Comparison of ENCODE assay signal across 1 cellular context in genomic region chr11:65134240-65134951, GRCh38.
A peak's percentile ranks its signal among the peaks of the same experiment; 100 is the strongest.
TF ChIP-seq lines count a peak whose summit lies in the region.

TSS of gene SYVN1 (minus strand) at chr11:65134519. CDS start at chr11:65133601, 918 bp downstream.

TF ChIP-seq in HepG2, 621 proteins besides CTCF, POLR2A, EP300 and RAD21 (continued from another document and continues in another):
- TF ChIP-seq, protein P1, sequence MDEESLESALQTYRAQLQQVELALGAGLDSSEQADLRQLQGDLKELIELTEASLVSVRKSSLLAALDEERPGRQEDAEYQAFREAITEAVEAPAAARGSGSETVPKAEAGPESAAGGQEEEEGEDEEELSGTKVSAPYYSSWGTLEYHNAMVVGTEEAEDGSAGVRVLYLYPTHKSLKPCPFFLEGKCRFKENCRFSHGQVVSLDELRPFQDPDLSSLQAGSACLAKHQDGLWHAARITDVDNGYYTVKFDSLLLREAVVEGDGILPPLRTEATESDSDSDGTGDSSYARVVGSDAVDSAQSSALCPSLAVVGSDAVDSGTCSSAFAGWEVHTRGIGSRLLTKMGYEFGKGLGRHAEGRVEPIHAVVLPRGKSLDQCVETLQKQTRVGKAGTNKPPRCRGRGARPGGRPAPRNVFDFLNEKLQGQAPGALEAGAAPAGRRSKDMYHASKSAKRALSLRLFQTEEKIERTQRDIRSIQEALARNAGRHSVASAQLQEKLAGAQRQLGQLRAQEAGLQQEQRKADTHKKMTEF (CRISPR knock-in tag; IDR thresholded peaks at IDR 0.05): peak; percentile 40; the same call in 1 of the 2 replicates
- TF ChIP-seq POGZ (CRISPR knock-in tag; IDR thresholded peaks at IDR 0.05) (peak; percentile 67; the same call in 1 of the 2 replicates), PLSCR1 (CRISPR knock-in tag; IDR thresholded peaks at IDR 0.05; ENCODE audit: borderline replicate concordance) (no peak), KLF6 (CRISPR knock-in tag; IDR thresholded peaks at IDR 0.05) (no peak), PREB (CRISPR knock-in tag; IDR thresholded peaks at IDR 0.05) (no peak), TBX2 (CRISPR knock-in tag; IDR thresholded peaks at IDR 0.05; ENCODE audit: borderline replicate concordance) (peak; percentile 62; the same call in 1 of the 2 replicates), ZNF331 (CRISPR knock-in tag; IDR thresholded peaks at IDR 0.05) (0 out of 2 replicates have a peak, but pooled peaks have one; percentile 44), ZNF138 (CRISPR knock-in tag; IDR thresholded peaks at IDR 0.05; ENCODE audit: low read depth) (0 out of 2 replicates have a peak, but pooled peaks have one; percentile 73), RFX3 (CRISPR knock-in tag; IDR thresholded peaks at IDR 0.05) (no peak), ZNF644 (CRISPR knock-in tag; IDR thresholded peaks at IDR 0.05; ENCODE audit: low read depth) (no peak), BRD4 (CRISPR knock-in tag; IDR thresholded peaks at IDR 0.05) (peak; percentile 69), ZNF260 (CRISPR knock-in tag; IDR thresholded peaks at IDR 0.05; ENCODE audit: borderline replicate concordance, low read depth) (no peak), NFIC (IDR thresholded peaks at IDR 0.05; ENCODE audit: low read length) (peak; percentile 23; the same call in 1 of the 2 replicates), ZNF660 (CRISPR knock-in tag; IDR thresholded peaks at IDR 0.05; ENCODE audit: borderline replicate concordance, low read depth) (no peak), CCDC6 (CRISPR knock-in tag; IDR thresholded peaks at IDR 0.05) (peak; percentile 66), SOX5 (CRISPR knock-in tag; IDR thresholded peaks at IDR 0.05; ENCODE audit: borderline replicate concordance) (no peak; the same call in 1 of the 2 replicates), IRF9 (CRISPR knock-in tag; IDR thresholded peaks at IDR 0.05; ENCODE audit: borderline replicate concordance) (peak; percentile 64), ZNF784 (CRISPR knock-in tag; IDR thresholded peaks at IDR 0.05; ENCODE audit: borderline replicate concordance) (peak; percentile 59; the same call in 1 of the 2 replicates), ZNF841 (CRISPR knock-in tag; IDR thresholded peaks at IDR 0.05; ENCODE audit: borderline replicate concordance) (no peak), ERF (CRISPR knock-in tag; IDR thresholded peaks at IDR 0.05) (peak; percentile 85), ZNF598 (CRISPR knock-in tag; IDR thresholded peaks at IDR 0.05; ENCODE audit: borderline replicate concordance) (peak; percentile 72; the same call in 1 of the 2 replicates), NR2F2 (IDR thresholded peaks at IDR 0.05; ENCODE audit: borderline replicate concordance, low read depth) (peak; percentile 53; the same call in 1 of the 2 replicates), BCL6 (CRISPR knock-in tag; IDR thresholded peaks at IDR 0.05) (peak; percentile 30), POLR2AphosphoS5 (IDR thresholded peaks at IDR 0.05; ENCODE audit: low read depth, low read length) (peak; percentile 86), PAWR (CRISPR knock-in tag; IDR thresholded peaks at IDR 0.05; ENCODE audit: borderline replicate concordance) (0 out of 2 replicates have a peak, but pooled peaks have one; percentile 62), ZFX (CRISPR knock-in tag; IDR thresholded peaks at IDR 0.05; ENCODE audit: low read depth) (peak; percentile 77), ZNF552 (CRISPR knock-in tag; IDR thresholded peaks at IDR 0.05; ENCODE audit: borderline replicate concordance) (peak; percentile 75; the same call in 1 of the 2 replicates), EED (CRISPR knock-in tag; IDR thresholded peaks at IDR 0.05) (no peak; the same call in none of the 2 replicates), KDM5B (CRISPR knock-in tag; IDR thresholded peaks at IDR 0.05; ENCODE audit: borderline replicate concordance) (peak; percentile 90), GLI4 (CRISPR knock-in tag; IDR thresholded peaks at IDR 0.05; ENCODE audit: borderline replicate concordance) (no peak; the same call in 1 of the 2 replicates), HDAC2 (CRISPR knock-in tag; IDR thresholded peaks at IDR 0.05) (peak; percentile 49; the same call in 1 of the 2 replicates), DNMT3B (CRISPR knock-in tag; conservative IDR thresholded peaks at IDR 0.05) (peak; percentile 64), ZC3H13 (CRISPR knock-in tag; IDR thresholded peaks at IDR 0.05) (peak; percentile 58; the same call in 1 of the 2 replicates), THAP9 (CRISPR knock-in tag; IDR thresholded peaks at IDR 0.05; ENCODE audit: borderline replicate concordance) (peak; percentile 78), SYNCRIP (IDR thresholded peaks at IDR 0.05; ENCODE audit: insufficient read depth, low read depth, low read length) (no peak), KAT8 (CRISPR knock-in tag; IDR thresholded peaks at IDR 0.05) (peak; percentile 87), GPBP1L1 (CRISPR knock-in tag; IDR thresholded peaks at IDR 0.05) (no peak), PAX8 (CRISPR knock-in tag; IDR thresholded peaks at IDR 0.05; ENCODE audit: borderline replicate concordance) (peak; percentile 88; the same call in 1 of the 2 replicates), ZNF776 (CRISPR knock-in tag; IDR thresholded peaks at IDR 0.05) (no peak), FOSL1 (CRISPR knock-in tag; IDR thresholded peaks at IDR 0.05; ENCODE audit: borderline replicate concordance) (no peak), JUNB (CRISPR knock-in tag; IDR thresholded peaks at IDR 0.05; ENCODE audit: borderline replicate concordance) (no peak), CREB1 (IDR thresholded peaks at IDR 0.05) (peak; percentile 82), CREB1 (CRISPR knock-in tag; IDR thresholded peaks at IDR 0.05) (peak; percentile 93), KDM6A (CRISPR knock-in tag; IDR thresholded peaks at IDR 0.05; ENCODE audit: low read depth) (peak; percentile 25; the same call in 1 of the 2 replicates), AHR (CRISPR knock-in tag; IDR thresholded peaks at IDR 0.05) (no peak; the same call in 1 of the 2 replicates), ZNF891 (CRISPR knock-in tag; IDR thresholded peaks at IDR 0.05) (no peak; the same call in 1 of the 2 replicates), CBX2 (IDR thresholded peaks at IDR 0.05; ENCODE audit: low read depth, low read length) (no peak), CBX2 (CRISPR knock-in tag; IDR thresholded peaks at IDR 0.05; ENCODE audit: low read depth) (no peak)
- TF ChIP-seq, protein P2, sequence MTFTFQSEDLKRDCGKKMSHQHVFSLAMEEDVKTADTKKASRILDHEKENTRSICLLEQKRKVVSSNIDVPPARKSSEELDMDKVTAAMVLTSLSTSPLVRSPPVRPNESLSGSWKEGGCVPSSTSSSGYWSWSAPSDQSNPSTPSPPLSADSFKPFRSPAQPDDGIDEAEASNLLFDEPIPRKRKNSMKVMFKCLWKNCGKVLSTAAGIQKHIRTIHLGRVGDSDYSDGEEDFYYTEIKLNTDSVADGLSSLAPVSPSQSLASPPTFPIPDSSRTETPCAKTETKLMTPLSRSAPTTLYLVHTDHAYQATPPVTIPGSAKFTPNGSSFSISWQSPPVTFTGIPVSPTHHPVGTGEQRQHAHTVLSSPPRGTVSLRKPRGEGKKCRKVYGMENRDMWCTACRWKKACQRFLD (CRISPR knock-in tag; IDR thresholded peaks at IDR 0.05; ENCODE audit: borderline replicate concordance): peak; percentile 25; the same call in 1 of the 2 replicates
- TF ChIP-seq, protein P3, sequence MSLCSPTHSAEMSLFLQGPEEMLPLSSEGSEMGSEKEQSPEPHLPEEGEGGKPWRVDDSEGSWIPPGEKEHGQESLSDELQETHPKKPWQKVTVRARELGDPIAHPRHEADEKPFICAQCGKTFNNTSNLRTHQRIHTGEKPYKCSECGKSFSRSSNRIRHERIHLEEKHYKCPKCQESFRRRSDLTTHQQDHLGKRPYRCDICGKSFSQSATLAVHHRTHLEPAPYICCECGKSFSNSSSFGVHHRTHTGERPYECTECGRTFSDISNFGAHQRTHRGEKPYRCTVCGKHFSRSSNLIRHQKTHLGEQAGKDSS (CRISPR knock-in tag; IDR thresholded peaks at IDR 0.05; ENCODE audit: borderline replicate concordance, low read depth): peak; percentile 89; the same call in 1 of the 2 replicates
- TF ChIP-seq, protein P4, sequence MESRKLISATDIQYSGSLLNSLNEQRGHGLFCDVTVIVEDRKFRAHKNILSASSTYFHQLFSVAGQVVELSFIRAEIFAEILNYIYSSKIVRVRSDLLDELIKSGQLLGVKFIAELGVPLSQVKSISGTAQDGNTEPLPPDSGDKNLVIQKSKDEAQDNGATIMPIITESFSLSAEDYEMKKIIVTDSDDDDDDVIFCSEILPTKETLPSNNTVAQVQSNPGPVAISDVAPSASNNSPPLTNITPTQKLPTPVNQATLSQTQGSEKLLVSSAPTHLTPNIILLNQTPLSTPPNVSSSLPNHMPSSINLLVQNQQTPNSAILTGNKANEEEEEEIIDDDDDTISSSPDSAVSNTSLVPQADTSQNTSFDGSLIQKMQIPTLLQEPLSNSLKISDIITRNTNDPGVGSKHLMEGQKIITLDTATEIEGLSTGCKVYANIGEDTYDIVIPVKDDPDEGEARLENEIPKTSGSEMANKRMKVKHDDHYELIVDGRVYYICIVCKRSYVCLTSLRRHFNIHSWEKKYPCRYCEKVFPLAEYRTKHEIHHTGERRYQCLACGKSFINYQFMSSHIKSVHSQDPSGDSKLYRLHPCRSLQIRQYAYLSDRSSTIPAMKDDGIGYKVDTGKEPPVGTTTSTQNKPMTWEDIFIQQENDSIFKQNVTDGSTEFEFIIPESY (CRISPR knock-in tag; IDR thresholded peaks at IDR 0.05): peak; percentile 22; the same call in 1 of the 2 replicates
- TF ChIP-seq, protein P5, sequence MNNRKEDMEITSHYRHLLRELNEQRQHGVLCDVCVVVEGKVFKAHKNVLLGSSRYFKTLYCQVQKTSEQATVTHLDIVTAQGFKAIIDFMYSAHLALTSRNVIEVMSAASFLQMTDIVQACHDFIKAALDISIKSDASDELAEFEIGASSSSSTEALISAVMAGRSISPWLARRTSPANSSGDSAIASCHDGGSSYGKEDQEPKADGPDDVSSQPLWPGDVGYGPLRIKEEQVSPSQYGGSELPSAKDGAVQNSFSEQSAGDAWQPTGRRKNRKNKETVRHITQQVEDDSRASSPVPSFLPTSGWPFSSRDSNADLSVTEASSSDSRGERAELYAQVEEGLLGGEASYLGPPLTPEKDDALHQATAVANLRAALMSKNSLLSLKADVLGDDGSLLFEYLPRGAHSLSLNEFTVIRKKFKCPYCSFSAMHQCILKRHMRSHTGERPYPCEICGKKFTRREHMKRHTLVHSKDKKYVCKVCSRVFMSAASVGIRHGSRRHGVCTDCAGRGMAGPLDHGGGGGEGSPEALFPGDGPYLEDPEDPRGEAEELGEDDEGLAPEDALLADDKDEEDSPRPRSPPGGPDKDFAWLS (CRISPR knock-in tag; IDR thresholded peaks at IDR 0.05; ENCODE audit: borderline replicate concordance): no peak
